Comparison of ENCODE assay signal across 1 cellular context in genomic region chr17:47684535-47685193, GRCh38.
TF ChIP-seq lines count a peak whose summit lies in the region.

No MANE protein-coding gene starts in this region.

TF ChIP-seq in IMR-90, 13 proteins besides CTCF, POLR2A, EP300 and RAD21 (continued from another document):
- TF ChIP-seq USF2 (IDR thresholded peaks at IDR 0.05; ENCODE audit: low read depth, low read length) (no peak), SMC3 (IDR thresholded peaks at IDR 0.05; ENCODE audit: low read depth, low read length) (no peak), MXI1 (IDR thresholded peaks at IDR 0.05; ENCODE audit: borderline replicate concordance, low read depth, low read length) (no peak), NFE2L2 (IDR thresholded peaks at IDR 0.05; ENCODE audit: low read depth, low read length) (no peak)
